13 cellular contexts compared by ENCODE assay signal in genomic region chr3:190169243-190169642, GRCh38. TPM values are rescaled to one million over a fixed set of nuclear protein-coding genes. Genes with fewer than 3 reads are reported as not detected.
DNase-seq lines count a peak whose midpoint lies in the region; ATAC-seq and TF ChIP-seq lines count a peak whose summit lies in the region.
"Had no signal": no experiment of that assay in that cellular context is flagged by ENCODE, and none has a peak within 500 bp of the region (broad histone marks: within the 10 kb centered on the region; RNA-seq: fewer than 3 reads in every experiment).

No MANE protein-coding gene starts in this region.

- H3K27me3 ChIP-seq in body of pancreas, result no peaks in the 10 kb centered on the region
- H3K27me3 ChIP-seq: neural progenitor cell had no signal

- H3K27ac ChIP-seq in body of pancreas, result no peak overlapping the region
- H3K27ac ChIP-seq: neural progenitor cell had no signal

- DNase-seq in LHCN-M2 (ENCODE audit: low read depth), result peak; percentile 31
- DNase-seq in memory B cell (ENCODE audit: low spot score in 2 of 2), result no peak
- DNase-seq in NCI-H2227 treated with DMSO at 0.1 percent for 48 hours (lab: John Stamatoyannopoulos, UW), result no peak
- no peak for DNase-seq in DMS79 (lab: John Stamatoyannopoulos, UW)
- DNase-seq in DMS 273 (lab: John Stamatoyannopoulos, UW; ENCODE audit: unreplicated experiment), result no peak
- no peak for DNase-seq in body of pancreas
- DNase-seq: erythroblast, H7, NCI-H146 had no signal

- H3K27me3 Mint-ChIP-seq in memory B cell, result peaks cover 3% of the 10 kb centered on the region

- peaks cover 8% of the 10 kb centered on the region for H3K4me1 Mint-ChIP-seq in memory B cell

- no peak overlapping the region for H3K4me3 Mint-ChIP-seq in memory B cell
- H3K4me3 Mint-ChIP-seq: neural progenitor cell had no signal

- TF ChIP-seq CTCF in body of pancreas (IDR thresholded peaks at IDR 0.05), result no peak

- intact Hi-C loops in body of pancreas (cut with DNase I), result no loop called here

- no peak for TF ChIP-seq POLR2A in body of pancreas (IDR thresholded peaks at IDR 0.05)

- WGBS in body of pancreas, 2 donors, result 68% methylated on average over 4 of the region's 4 CpGs

- peak; percentile 33 for ATAC-seq in GM18511 (IDR thresholded peaks at IDR 0.05; ENCODE audit: unreplicated experiment)
- peak; percentile 28 for ATAC-seq in GM21423 (IDR thresholded peaks at IDR 0.05; ENCODE audit: unreplicated experiment)
- ATAC-seq in memory B cell (ENCODE audit: low read depth), result no peak
- no peak for ATAC-seq in body of pancreas

- no peaks in the 10 kb centered on the region for H3K9me3 ChIP-seq in body of pancreas

- H3K4me3 ChIP-seq in body of pancreas, result no peak overlapping the region
- H3K4me3 ChIP-seq: neural progenitor cell had no signal

- peak overlapping the region; percentile 19 for H3K27ac Mint-ChIP-seq in memory B cell
- H3K27ac Mint-ChIP-seq: neural progenitor cell had no signal

- H3K36me3 ChIP-seq in body of pancreas (replicated peaks in 1 of 2; ENCODE audit: insufficient read depth in 1 of 2, low read depth in 2 of 2), result no peaks in the 10 kb centered on the region
- H3K36me3 ChIP-seq: neural progenitor cell had no signal

- H3K36me3 Mint-ChIP-seq in memory B cell, result no peaks in the 10 kb centered on the region
- H3K36me3 Mint-ChIP-seq: neural progenitor cell had no signal

- H3K4me1 ChIP-seq in body of pancreas, result no peaks in the 10 kb centered on the region
- H3K4me1 ChIP-seq: neural progenitor cell had no signal

- no peaks in the 10 kb centered on the region for H3K9me3 Mint-ChIP-seq in memory B cell

RNA-seq across cellular contexts. Expression of gene P3H2, which starts 48.5 kb away (rescaled TPM):
- total RNA-seq in LHCN-M2 (2014; rRNA removed) (7.8 and 7.9 TPM in 2 replicates), body of pancreas (10 to 100 TPM in 1 of 2 donors, 1 to 10 TPM in 1; 3.0 to 35.5 TPM)
- 7.9 TPM for polyA plus RNA-seq in LHCN-M2 (2012)
- total RNA-seq: activated CD8-positive, alpha-beta memory T cell treated with anti-CD3 and anti-CD28 coated beads for 36 hours had no signal

Comparison
In these comparisons a context has a peak if more than half of its experiments do, and no peak if none do; other contexts are left out.
1. ATAC-seq: peak in GM18511 (single experiment) and GM21423 (single experiment); none in memory B cell (single experiment) and body of pancreas (single experiment).